ENCODE assay signal across 20 cellular contexts in genomic region chr1:51758310-51758709, GRCh38.
DNase-seq lines count a peak whose midpoint lies in the region; ATAC-seq and TF ChIP-seq lines count a peak whose summit lies in the region.
"Had no signal": no experiment of that assay in that cellular context is flagged by ENCODE, and none has a peak within 500 bp of the region (broad histone marks: within the 10 kb centered on the region; RNA-seq: fewer than 3 reads in every experiment).

No MANE protein-coding gene starts in this region.

- H2AFZ ChIP-seq in SK-N-SH (ENCODE audit: low read depth): no peak overlapping the region

- TF ChIP-seq RAD21 in SK-N-SH (IDR thresholded peaks at IDR 0.05; ENCODE audit: low read length): no peak

- TF ChIP-seq EP300 in SK-N-SH (IDR thresholded peaks at IDR 0.05; ENCODE audit: borderline replicate concordance in 1 of 2, low read depth in 1 of 2, low read length in 1 of 2): no peak

- H3K9me3 ChIP-seq in SK-N-SH: no peaks in the 10 kb centered on the region
- no peaks in the 10 kb centered on the region for H3K9me3 ChIP-seq in thoracic aorta
- H3K9me3 ChIP-seq: A549; BLaER1 treated with 17β-estradiol and CSF1 and Interleukin-3, amounts not matched to agents 10 nM and 100 nM had no signal

- ATAC-seq in SK-N-SH treated with all-trans-retinoic acid at 6 μM for 48 hours (no peak), thoracic aorta (ENCODE audit: insufficient number of reproducible peaks, low FRiP score, low read depth) (no peak)
- ATAC-seq: A549; CD8-positive, alpha-beta T cell; GM12878 had no signal

- no peaks in the 10 kb centered on the region for H4K20me1 ChIP-seq in SK-N-SH (ENCODE audit: insufficient read depth)
- H4K20me1 ChIP-seq: BLaER1 treated with 17β-estradiol and CSF1 and Interleukin-3, amounts not matched to agents 10 nM and 100 nM had no signal

- TF ChIP-seq CTCF in SK-N-SH (IDR thresholded peaks at IDR 0.05): no peak
- no peak for TF ChIP-seq CTCF in thoracic aorta (IDR thresholded peaks at IDR 0.05)

- POLR2A ChIA-PET in SK-N-SH (lab: Yijun Ruan, JAX): no interaction called here

- DNase-seq in SK-N-SH (no peak), thoracic aorta (ENCODE audit: low spot score) (no peak), NCI-H526 treated with DMSO at 0.1 percent for 48 hours (lab: John Stamatoyannopoulos, UW) (no peak), SHP77 (lab: John Stamatoyannopoulos, UW) (no peak)
- DNase-seq: AML-193; CD4-positive, alpha-beta T cell; CD8-positive, alpha-beta T cell; DMS 273 treated with DMSO at 0.1 percent for 48 hours; DMS153; DMS53; DMS79; DND-41; EL; GDM1 had no signal

- H3K9ac ChIP-seq in SK-N-SH: no peak overlapping the region
- H3K9ac ChIP-seq: BLaER1 treated with 17β-estradiol and CSF1 and Interleukin-3, amounts not matched to agents 10 nM and 100 nM had no signal

- CTCF ChIA-PET in SK-N-SH (lab: Yijun Ruan, JAX): no interaction called here

- H3K79me2 ChIP-seq in SK-N-SH (ENCODE audit: insufficient read depth): peaks cover 29% of the 10 kb centered on the region

- no peak overlapping the region for H3K4me2 ChIP-seq in SK-N-SH
- H3K4me2 ChIP-seq: A549; BLaER1 treated with 17β-estradiol and CSF1 and Interleukin-3, amounts not matched to agents 10 nM and 100 nM had no signal

- H3K9me2 ChIP-seq in SK-N-SH: no peaks in the 10 kb centered on the region

- 89% methylated on average over 4 of the region's 4 CpGs for WGBS in SK-N-SH (ENCODE audit: low lambda C conversion rate)

- H3K27ac ChIP-seq in SK-N-SH (ENCODE audit: low read depth in 2 of 2, low read length in 1 of 2): no peak overlapping the region
- H3K27ac ChIP-seq in thoracic aorta: peak overlapping the region; percentile 21 to 38
- H3K27ac ChIP-seq: 22Rv1; A549; BLaER1 treated with 17β-estradiol and CSF1 and Interleukin-3, amounts not matched to agents 10 nM and 100 nM; C4-2B had no signal

- H3K36me3 ChIP-seq in SK-N-SH (replicated peaks in 1 of 2; ENCODE audit: control insufficient read depth in 1 of 2, insufficient read depth in 2 of 2, low read length in 1 of 2) (peaks cover 21 to 54% of the 10 kb centered on the region in 2 experiments), thoracic aorta (no peaks in the 10 kb centered on the region)

- H3K4me3 ChIP-seq in SK-N-SH (ENCODE audit: low read depth in 2 of 2, low read length in 1 of 2) (no peak overlapping the region), thoracic aorta (no peak overlapping the region)
- H3K4me3 ChIP-seq: A549; BLaER1 treated with 17β-estradiol and CSF1 and Interleukin-3, amounts not matched to agents 10 nM and 100 nM; GM12878 had no signal

- H3K27me3 ChIP-seq in SK-N-SH (ENCODE audit: insufficient read depth) (no peaks in the 10 kb centered on the region), thoracic aorta (replicated peaks; ENCODE audit: insufficient read depth) (no peaks in the 10 kb centered on the region)
- H3K27me3 ChIP-seq: BLaER1 treated with 17β-estradiol and CSF1 and Interleukin-3, amounts not matched to agents 10 nM and 100 nM had no signal

- peaks cover 32% of the 10 kb centered on the region for H3F3A ChIP-seq in SK-N-SH (replicated peaks; ENCODE audit: insufficient read depth)

- no peaks in the 10 kb centered on the region; a peak in 1 of 4 replicates for H3K4me1 ChIP-seq in SK-N-SH (ENCODE audit: control insufficient read depth in 1 of 2, insufficient read depth in 2 of 2, low read depth in 1 of 2, low read length in 1 of 2)
- H3K4me1 ChIP-seq in thoracic aorta (ENCODE audit: control insufficient read depth in 1 of 2, low read depth in 2 of 2): peaks cover 22 to 39% of the 10 kb centered on the region in 2 donors
- H3K4me1 ChIP-seq: A549; BLaER1 treated with 17β-estradiol and CSF1 and Interleukin-3, amounts not matched to agents 10 nM and 100 nM had no signal

TF ChIP-seq in SK-N-SH treated with all-trans-retinoic acid at 6 μM for 48 hours, 23 proteins besides CTCF, POLR2A, EP300 and RAD21:
- 0 out of 2 replicates have a peak, but pooled peaks have one; percentile 38 for TF ChIP-seq SNAI2 (CRISPR knock-in tag; IDR thresholded peaks at IDR 0.05)
- TF ChIP-seq TSHZ2 (CRISPR knock-in tag; IDR thresholded peaks at IDR 0.05): no peak
- TF ChIP-seq TCF4 (CRISPR knock-in tag; IDR thresholded peaks at IDR 0.05; ENCODE audit: borderline replicate concordance): no peak
- no peak for TF ChIP-seq ZNF70 (CRISPR knock-in tag; IDR thresholded peaks at IDR 0.05)

TF ChIP-seq in SK-N-SH, 30 proteins besides CTCF, POLR2A, EP300 and RAD21:
- no peak for TF ChIP-seq SMC3 (IDR thresholded peaks at IDR 0.05; ENCODE audit: low read depth, low read length)
- TF ChIP-seq GABPA (IDR thresholded peaks at IDR 0.05; ENCODE audit: low read depth): no peak
- TF ChIP-seq YY1 (IDR thresholded peaks at IDR 0.05; ENCODE audit: low read depth): no peak

Comparison
In these comparisons a context has a peak if more than half of its experiments do, and no peak if none do; other contexts are left out.
1. H3K27ac ChIP-seq: peak in thoracic aorta (2 of 2); none in SK-N-SH (0 of 2).